ENCODE assay signal across 8 cellular contexts in genomic region chr1:155195201-155196102, GRCh38. TPM values are rescaled to one million over a fixed set of nuclear protein-coding genes. Genes with fewer than 3 reads are reported as not detected.
A peak's percentile ranks its signal among the peaks of the same experiment; 100 is the strongest.
DNase-seq lines count a peak whose midpoint lies in the region; ATAC-seq and TF ChIP-seq lines count a peak whose summit lies in the region.

No MANE protein-coding gene starts in this region.

- H3K36me3 ChIP-seq in SK-N-SH (replicated peaks in 1 of 2; ENCODE audit: control insufficient read depth in 1 of 2, insufficient read depth in 2 of 2, low read length in 1 of 2) = peaks cover 9 to 28% of the 10 kb centered on the region in 2 experiments

- H3K27ac ChIP-seq in SK-N-SH (ENCODE audit: low read depth in 2 of 2, low read length in 1 of 2) = peak overlapping the region; percentile 70 to 86

- H2AFZ ChIP-seq in SK-N-SH (ENCODE audit: low read depth) = no peak overlapping the region

- H3K9me3 ChIP-seq in SK-N-SH = no peaks in the 10 kb centered on the region

- H3F3A ChIP-seq in SK-N-SH (replicated peaks; ENCODE audit: insufficient read depth) = peaks cover 10% of the 10 kb centered on the region

- H3K9me2 ChIP-seq in SK-N-SH = no peaks in the 10 kb centered on the region

- H3K9ac ChIP-seq in SK-N-SH = peak overlapping the region; percentile 61

- ATAC-seq in sciatic nerve (no peak), GM21576 (IDR thresholded peaks at IDR 0.05; ENCODE audit: unreplicated experiment) (no peak), GM21529 (IDR thresholded peaks at IDR 0.05; ENCODE audit: unreplicated experiment) (no peak)

- peak overlapping the region; percentile 83 for H3K4me2 ChIP-seq in SK-N-SH

- no peaks in the 10 kb centered on the region for H3K27me3 ChIP-seq in SK-N-SH (ENCODE audit: insufficient read depth)

- H3K4me1 ChIP-seq in SK-N-SH (ENCODE audit: control insufficient read depth in 1 of 2, insufficient read depth in 2 of 2, low read depth in 1 of 2, low read length in 1 of 2) = peaks cover 0 to 24% of the 10 kb centered on the region in 2 experiments; a peak in 2 of 4 replicates

- TF ChIP-seq RAD21 in SK-N-SH (IDR thresholded peaks at IDR 0.05; ENCODE audit: low read length) = no peak

- H3K79me2 ChIP-seq in SK-N-SH (ENCODE audit: insufficient read depth) = peaks cover 19% of the 10 kb centered on the region; the same call in 1 of the 2 replicates

- H4K20me1 ChIP-seq in SK-N-SH (ENCODE audit: insufficient read depth) = no peaks in the 10 kb centered on the region

- DNase-seq in GM12865 (ENCODE audit: low read depth) (no peak), SK-N-SH (no peak), fibroblast of peridontal ligament (ENCODE audit: extremely low read depth) (peak; percentile 21), sciatic nerve (ENCODE audit: low spot score) (peak; percentile 71), anterior cingulate cortex (lab: John Stamatoyannopoulos, UW) (no peak), epidermal melanocyte (ENCODE audit: insufficient read length, low spot score) (no peak)

- 35% methylated on average over 13 of the region's 27 CpGs for WGBS in SK-N-SH (ENCODE audit: low lambda C conversion rate)

- peak overlapping the region; percentile 60 for H3K4me3 ChIP-seq in GM12865 (ENCODE audit: low read depth, low read length)
- H3K4me3 ChIP-seq in SK-N-SH (ENCODE audit: low read depth in 2 of 2, low read length in 1 of 2) = peak overlapping the region; percentile 50 to 60

- CTCF ChIA-PET in SK-N-SH (lab: Yijun Ruan, JAX) = interaction anchor here (1.0 to 5.2 kb wide), 6 partner anchors 11 to 56 kb away, joined by 3 to 203 read pairs (median 30); partner anchors contain the start of genes KRTCAP2, MTX1, THBS3 and TRIM46

- no peak for TF ChIP-seq CTCF in GM12865 (IDR thresholded peaks at IDR 0.05; ENCODE audit: insufficient read depth, low read depth, low read length, missing control alignments)
- TF ChIP-seq CTCF in SK-N-SH (IDR thresholded peaks at IDR 0.05) = no peak

- POLR2A ChIA-PET in SK-N-SH (lab: Yijun Ruan, JAX) = interaction anchor here (1.0 to 5.1 kb wide), 6 partner anchors 11 to 66 kb away, joined by 3 to 27 read pairs (median 16); partner anchors contain the start of genes KRTCAP2, MTX1 and THBS3

- intact Hi-C loops in sciatic nerve (cut with DNase I) = no loop called here

- TF ChIP-seq EP300 in SK-N-SH (IDR thresholded peaks at IDR 0.05; ENCODE audit: borderline replicate concordance in 1 of 2, low read depth in 1 of 2, low read length in 1 of 2) = no peak

TF ChIP-seq in SK-N-SH, 30 proteins besides CTCF, POLR2A, EP300 and RAD21 (continues in another document):
- TF ChIP-seq GATA2 (CRISPR knock-in tag; IDR thresholded peaks at IDR 0.05) (no peak), RCOR1 (IDR thresholded peaks at IDR 0.05; ENCODE audit: low read length) (no peak), RXRA (IDR thresholded peaks at IDR 0.05; ENCODE audit: borderline replicate concordance, low read depth) (no peak), GABPA (IDR thresholded peaks at IDR 0.05; ENCODE audit: low read depth) (no peak), MEF2A (IDR thresholded peaks at IDR 0.05; ENCODE audit: borderline replicate concordance, low read depth) (no peak), ELF1 (IDR thresholded peaks at IDR 0.05) (no peak), RFX5 (IDR thresholded peaks at IDR 0.05; ENCODE audit: low read length) (no peak), PBX3 (IDR thresholded peaks at IDR 0.05) (no peak), TEAD4 (IDR thresholded peaks at IDR 0.05; ENCODE audit: borderline replicate concordance, insufficient read depth) (no peak), MAX (IDR thresholded peaks at IDR 0.05; ENCODE audit: low read depth) (no peak), SIN3A (IDR thresholded peaks at IDR 0.05; ENCODE audit: borderline replicate concordance, low read depth, low read length) (no peak), FOXJ3 (CRISPR knock-in tag; IDR thresholded peaks at IDR 0.05) (no peak), MXI1 (IDR thresholded peaks at IDR 0.05; ENCODE audit: low read depth, low read length) (no peak), TCF12 (IDR thresholded peaks at IDR 0.05) (no peak), NRF1 (IDR thresholded peaks at IDR 0.05; ENCODE audit: low read depth, low read length) (no peak)
- TF ChIP-seq, protein P1, sequence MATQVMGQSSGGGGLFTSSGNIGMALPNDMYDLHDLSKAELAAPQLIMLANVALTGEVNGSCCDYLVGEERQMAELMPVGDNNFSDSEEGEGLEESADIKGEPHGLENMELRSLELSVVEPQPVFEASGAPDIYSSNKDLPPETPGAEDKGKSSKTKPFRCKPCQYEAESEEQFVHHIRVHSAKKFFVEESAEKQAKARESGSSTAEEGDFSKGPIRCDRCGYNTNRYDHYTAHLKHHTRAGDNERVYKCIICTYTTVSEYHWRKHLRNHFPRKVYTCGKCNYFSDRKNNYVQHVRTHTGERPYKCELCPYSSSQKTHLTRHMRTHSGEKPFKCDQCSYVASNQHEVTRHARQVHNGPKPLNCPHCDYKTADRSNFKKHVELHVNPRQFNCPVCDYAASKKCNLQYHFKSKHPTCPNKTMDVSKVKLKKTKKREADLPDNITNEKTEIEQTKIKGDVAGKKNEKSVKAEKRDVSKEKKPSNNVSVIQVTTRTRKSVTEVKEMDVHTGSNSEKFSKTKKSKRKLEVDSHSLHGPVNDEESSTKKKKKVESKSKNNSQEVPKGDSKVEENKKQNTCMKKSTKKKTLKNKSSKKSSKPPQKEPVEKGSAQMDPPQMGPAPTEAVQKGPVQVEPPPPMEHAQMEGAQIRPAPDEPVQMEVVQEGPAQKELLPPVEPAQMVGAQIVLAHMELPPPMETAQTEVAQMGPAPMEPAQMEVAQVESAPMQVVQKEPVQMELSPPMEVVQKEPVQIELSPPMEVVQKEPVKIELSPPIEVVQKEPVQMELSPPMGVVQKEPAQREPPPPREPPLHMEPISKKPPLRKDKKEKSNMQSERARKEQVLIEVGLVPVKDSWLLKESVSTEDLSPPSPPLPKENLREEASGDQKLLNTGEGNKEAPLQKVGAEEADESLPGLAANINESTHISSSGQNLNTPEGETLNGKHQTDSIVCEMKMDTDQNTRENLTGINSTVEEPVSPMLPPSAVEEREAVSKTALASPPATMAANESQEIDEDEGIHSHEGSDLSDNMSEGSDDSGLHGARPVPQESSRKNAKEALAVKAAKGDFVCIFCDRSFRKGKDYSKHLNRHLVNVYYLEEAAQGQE (IDR thresholded peaks at IDR 0.05; ENCODE audit: low read depth, low read length) = no peak
- TF ChIP-seq, protein P2, sequence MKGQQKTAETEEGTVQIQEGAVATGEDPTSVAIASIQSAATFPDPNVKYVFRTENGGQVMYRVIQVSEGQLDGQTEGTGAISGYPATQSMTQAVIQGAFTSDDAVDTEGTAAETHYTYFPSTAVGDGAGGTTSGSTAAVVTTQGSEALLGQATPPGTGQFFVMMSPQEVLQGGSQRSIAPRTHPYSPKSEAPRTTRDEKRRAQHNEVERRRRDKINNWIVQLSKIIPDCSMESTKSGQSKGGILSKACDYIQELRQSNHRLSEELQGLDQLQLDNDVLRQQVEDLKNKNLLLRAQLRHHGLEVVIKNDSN (IDR thresholded peaks at IDR 0.05; ENCODE audit: borderline replicate concordance, low read depth) = no peak
- TF ChIP-seq, protein P3, sequence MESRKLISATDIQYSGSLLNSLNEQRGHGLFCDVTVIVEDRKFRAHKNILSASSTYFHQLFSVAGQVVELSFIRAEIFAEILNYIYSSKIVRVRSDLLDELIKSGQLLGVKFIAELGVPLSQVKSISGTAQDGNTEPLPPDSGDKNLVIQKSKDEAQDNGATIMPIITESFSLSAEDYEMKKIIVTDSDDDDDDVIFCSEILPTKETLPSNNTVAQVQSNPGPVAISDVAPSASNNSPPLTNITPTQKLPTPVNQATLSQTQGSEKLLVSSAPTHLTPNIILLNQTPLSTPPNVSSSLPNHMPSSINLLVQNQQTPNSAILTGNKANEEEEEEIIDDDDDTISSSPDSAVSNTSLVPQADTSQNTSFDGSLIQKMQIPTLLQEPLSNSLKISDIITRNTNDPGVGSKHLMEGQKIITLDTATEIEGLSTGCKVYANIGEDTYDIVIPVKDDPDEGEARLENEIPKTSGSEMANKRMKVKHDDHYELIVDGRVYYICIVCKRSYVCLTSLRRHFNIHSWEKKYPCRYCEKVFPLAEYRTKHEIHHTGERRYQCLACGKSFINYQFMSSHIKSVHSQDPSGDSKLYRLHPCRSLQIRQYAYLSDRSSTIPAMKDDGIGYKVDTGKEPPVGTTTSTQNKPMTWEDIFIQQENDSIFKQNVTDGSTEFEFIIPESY (IDR thresholded peaks at IDR 0.05; ENCODE audit: borderline replicate concordance, low read depth) = no peak

RNA-seq across cellular contexts. Expression of gene THBS3, which starts 12.2 kb away (rescaled TPM):
- polyA plus RNA-seq in SK-N-SH (2012; rRNA removed) = 124 and 162 TPM in 2 replicates
- 61.2 and 79.2 TPM in 2 replicates for polyA plus RNA-seq in SK-N-SH (2012; cell fraction: cytosol; rRNA removed)
- polyA plus RNA-seq in SK-N-SH (2012; cell fraction: nucleus; rRNA removed) = 430 and 590 TPM in 2 replicates
- 58.8 TPM for total RNA-seq in sciatic nerve

RNA-seq across cellular contexts. Expression of gene MTX1, which starts 13.0 kb away (rescaled TPM):
- polyA plus RNA-seq in SK-N-SH (2012; rRNA removed) = 79.1 TPM in 2 replicates
- 38.5 and 57.4 TPM in 2 replicates for polyA plus RNA-seq in SK-N-SH (2012; cell fraction: cytosol; rRNA removed)
- polyA plus RNA-seq in SK-N-SH (2012; cell fraction: nucleus; rRNA removed) = 75.0 and 79.6 TPM in 2 replicates
- total RNA-seq in sciatic nerve = 20.0 TPM

RNA-seq across cellular contexts. Expression of gene TRIM46, which starts 21.8 kb away (rescaled TPM):
- 12.3 and 12.7 TPM in 2 replicates for polyA plus RNA-seq in SK-N-SH (2012; rRNA removed)
- 3.4 and 6.0 TPM in 2 replicates for polyA plus RNA-seq in SK-N-SH (2012; cell fraction: cytosol; rRNA removed)
- 58.4 and 75.1 TPM in 2 replicates for polyA plus RNA-seq in SK-N-SH (2012; cell fraction: nucleus; rRNA removed)
- 4.8 TPM for total RNA-seq in sciatic nerve

RNA-seq across cellular contexts. Expression of gene KRTCAP2, which starts 22.3 kb away (rescaled TPM):
- polyA plus RNA-seq in SK-N-SH (2012; rRNA removed) = 203 and 238 TPM in 2 replicates
- 133 and 181 TPM in 2 replicates for polyA plus RNA-seq in SK-N-SH (2012; cell fraction: cytosol; rRNA removed)
- 254 and 311 TPM in 2 replicates for polyA plus RNA-seq in SK-N-SH (2012; cell fraction: nucleus; rRNA removed)
- total RNA-seq in sciatic nerve = 162 TPM

RNA-seq across cellular contexts. Expression of gene DPM3, which starts 55.1 kb away (rescaled TPM):
- 307 and 317 TPM in 2 replicates for polyA plus RNA-seq in SK-N-SH (2012; rRNA removed)
- 125 and 194 TPM in 2 replicates for polyA plus RNA-seq in SK-N-SH (2012; cell fraction: cytosol; rRNA removed)
- polyA plus RNA-seq in SK-N-SH (2012; cell fraction: nucleus; rRNA removed) = 90.2 and 194 TPM in 2 replicates
- 75.3 TPM for total RNA-seq in sciatic nerve

Comparison
In these comparisons a context has a peak if more than half of its experiments do, and no peak if none do; other contexts are left out.
1. DNase-seq: peak in fibroblast of peridontal ligament (single experiment) and sciatic nerve (single experiment); none in GM12865 (single experiment), SK-N-SH (single experiment), anterior cingulate cortex (0 of 58) and epidermal melanocyte (single experiment).